Comparison of ENCODE assay signal across 8 cellular contexts in the genomic region with DNA sequence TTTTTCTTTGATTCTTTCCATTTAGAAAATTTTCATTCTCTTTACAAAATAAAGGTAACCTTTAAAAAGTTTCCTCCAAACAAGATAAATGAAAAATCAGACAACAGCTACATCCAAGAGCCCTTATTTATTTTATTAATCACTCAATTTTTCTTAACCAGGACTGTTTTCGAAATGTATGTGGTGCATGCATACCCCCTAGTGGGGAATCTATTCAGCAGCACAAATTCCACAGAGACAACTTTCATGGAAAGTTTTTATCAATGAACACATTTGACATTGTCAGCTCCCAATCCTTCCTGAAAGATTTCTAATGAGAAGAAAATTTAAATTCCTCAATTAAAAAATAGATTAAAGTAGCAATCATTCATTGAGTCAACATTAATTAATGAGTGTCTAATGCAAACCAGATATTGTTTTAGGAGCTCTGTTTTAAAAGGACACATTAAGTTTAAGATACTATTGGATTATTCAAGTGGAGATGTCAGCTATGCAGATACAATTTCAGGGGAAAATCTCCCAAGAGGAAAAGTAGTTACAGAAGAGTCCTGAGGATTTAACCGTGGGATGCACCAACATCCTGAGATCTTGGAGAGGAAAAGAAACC. TPM values are rescaled to one million over a fixed set of nuclear protein-coding genes. Genes with fewer than 3 reads are reported as not detected.
A peak's percentile ranks its signal among the peaks of the same experiment; 100 is the strongest.
DNase-seq lines count a peak whose midpoint lies in the region; ATAC-seq and TF ChIP-seq lines count a peak whose summit lies in the region.

No MANE protein-coding gene starts in this region.

- ATAC-seq in GM23338: no peak
- ATAC-seq in GM19463 (IDR thresholded peaks at IDR 0.05; ENCODE audit: unreplicated experiment): no peak
- no peak for ATAC-seq in stimulated activated effector memory CD8-positive, alpha-beta T cell treated with anti-CD3 and anti-CD28 coated beads, Interleukin-12 subunit alpha, Interleukin-12 subunit beta, amount 100 ng/mL, for 72 hours

- H3K4me1 ChIP-seq in GM23338 (ENCODE audit: insufficient read depth): peaks cover 15% of the 10 kb centered on the region

- DNase-seq in AG08396 (ENCODE audit: low spot score) (peak; percentile 43), GM23338 (ENCODE audit: low spot score) (peak; percentile 47), kidney epithelial cell (ENCODE audit: low read depth) (no peak), NCI-H146 (lab: John Stamatoyannopoulos, UW) (no peak)
- DNase-seq in activated T-cell treated with anti-CD3 and anti-CD28 coated beads, Interleukin-2, amount 50 U/mL, for 1 hour: no peak
- no peak for DNase-seq in stimulated activated effector memory CD8-positive, alpha-beta T cell treated with anti-CD3 and anti-CD28 coated beads, Interleukin-12 subunit alpha, Interleukin-12 subunit beta, amount 100 ng/mL, for 72 hours (ENCODE audit: low spot score in 2 of 2)

- H2AFZ ChIP-seq in GM23338: no peak overlapping the region

- peaks cover 3% of the 10 kb centered on the region for H3K27me3 Mint-ChIP-seq in GM23338 (ENCODE audit: insufficient read depth, low read depth, poor library complexity)

- TF ChIP-seq CTCF in GM23338 (conservative IDR thresholded peaks at IDR 0.05; ENCODE audit: low read depth in 2 of 2) (peak; percentile 80 to 92), WI38 (IDR thresholded peaks at IDR 0.05; ENCODE audit: low read depth, low read length) (peak; percentile 46; the same call in 1 of the 2 replicates), kidney epithelial cell (IDR thresholded peaks at IDR 0.05; ENCODE audit: insufficient read depth, low read length, poor library complexity, severe bottlenecking) (peak; percentile 76)

- no peak overlapping the region for H3K27ac Mint-ChIP-seq in GM23338
- no peak overlapping the region for H3K27ac Mint-ChIP-seq in stimulated activated effector memory CD8-positive, alpha-beta T cell treated with anti-CD3 and anti-CD28 coated beads, Interleukin-12 subunit alpha, Interleukin-12 subunit beta, amount 100 ng/mL, for 72 hours

- H3K9me3 Mint-ChIP-seq in GM23338: no peaks in the 10 kb centered on the region
- no peaks in the 10 kb centered on the region for H3K9me3 Mint-ChIP-seq in stimulated activated effector memory CD8-positive, alpha-beta T cell treated with anti-CD3 and anti-CD28 coated beads, Interleukin-12 subunit alpha, Interleukin-12 subunit beta, amount 100 ng/mL, for 72 hours

- H3K4me3 Mint-ChIP-seq in GM23338: no peak overlapping the region
- no peak overlapping the region for H3K4me3 Mint-ChIP-seq in stimulated activated effector memory CD8-positive, alpha-beta T cell treated with anti-CD3 and anti-CD28 coated beads, Interleukin-12 subunit alpha, Interleukin-12 subunit beta, amount 100 ng/mL, for 72 hours

- no peaks in the 10 kb centered on the region for H3K36me3 Mint-ChIP-seq in GM23338 (ENCODE audit: low read depth)
- H3K36me3 Mint-ChIP-seq in stimulated activated effector memory CD8-positive, alpha-beta T cell treated with anti-CD3 and anti-CD28 coated beads, Interleukin-12 subunit alpha, Interleukin-12 subunit beta, amount 100 ng/mL, for 72 hours: no peaks in the 10 kb centered on the region

- H3K4me2 ChIP-seq in GM23338: no peak overlapping the region

- H3K36me3 ChIP-seq in GM23338 (ENCODE audit: insufficient read depth): no peaks in the 10 kb centered on the region
- H3K36me3 ChIP-seq in kidney epithelial cell (ENCODE audit: control insufficient read depth, insufficient read depth, low read length): no peaks in the 10 kb centered on the region

- H4K20me1 ChIP-seq in GM23338 (replicated peaks; ENCODE audit: insufficient read depth): no peaks in the 10 kb centered on the region

- no peak overlapping the region for H3K27ac ChIP-seq in GM23338 (ENCODE audit: low read depth)

- H3K9me2 ChIP-seq in GM23338 (ENCODE audit: insufficient read depth): no peaks in the 10 kb centered on the region

- H3K4me3 ChIP-seq in GM23338 (no peak overlapping the region), WI38 (ENCODE audit: low read depth, low read length) (no peak overlapping the region), kidney epithelial cell (ENCODE audit: low read depth, low read length) (no peak overlapping the region)

- peaks cover 40% of the 10 kb centered on the region for H3K4me1 Mint-ChIP-seq in GM23338
- peaks cover 14% of the 10 kb centered on the region for H3K4me1 Mint-ChIP-seq in stimulated activated effector memory CD8-positive, alpha-beta T cell treated with anti-CD3 and anti-CD28 coated beads, Interleukin-12 subunit alpha, Interleukin-12 subunit beta, amount 100 ng/mL, for 72 hours

- no peaks in the 10 kb centered on the region for H3K79me2 ChIP-seq in GM23338 (replicated peaks; ENCODE audit: insufficient read depth)

- H3F3A ChIP-seq in GM23338 (replicated peaks; ENCODE audit: low read depth): 0 out of 2 replicates have a peak, but pooled peaks cover 4% of the 10 kb centered on the region

- H3K27me3 ChIP-seq in GM23338 (ENCODE audit: insufficient read depth) (peaks cover 11% of the 10 kb centered on the region), kidney epithelial cell (ENCODE audit: control insufficient read depth, insufficient read depth, low read length) (peaks cover 4% of the 10 kb centered on the region)

TF ChIP-seq in GM23338, 12 proteins besides CTCF, POLR2A, EP300 and RAD21 (continues in another document):
- TF ChIP-seq ZNF114 (CRISPR knock-in tag; IDR thresholded peaks at IDR 0.05) (no peak), EZH2 (IDR thresholded peaks at IDR 0.05; ENCODE audit: low read depth, unreplicated experiment) (no peak), EZH2phosphoT487 (IDR thresholded peaks at IDR 0.05; ENCODE audit: unreplicated experiment) (no peak), CREB1 (CRISPR knock-in tag; IDR thresholded peaks at IDR 0.05; ENCODE audit: low read depth) (no peak), POLR2AphosphoS5 (IDR thresholded peaks at IDR 0.05; ENCODE audit: low read depth) (no peak)
- TF ChIP-seq, protein P1, sequence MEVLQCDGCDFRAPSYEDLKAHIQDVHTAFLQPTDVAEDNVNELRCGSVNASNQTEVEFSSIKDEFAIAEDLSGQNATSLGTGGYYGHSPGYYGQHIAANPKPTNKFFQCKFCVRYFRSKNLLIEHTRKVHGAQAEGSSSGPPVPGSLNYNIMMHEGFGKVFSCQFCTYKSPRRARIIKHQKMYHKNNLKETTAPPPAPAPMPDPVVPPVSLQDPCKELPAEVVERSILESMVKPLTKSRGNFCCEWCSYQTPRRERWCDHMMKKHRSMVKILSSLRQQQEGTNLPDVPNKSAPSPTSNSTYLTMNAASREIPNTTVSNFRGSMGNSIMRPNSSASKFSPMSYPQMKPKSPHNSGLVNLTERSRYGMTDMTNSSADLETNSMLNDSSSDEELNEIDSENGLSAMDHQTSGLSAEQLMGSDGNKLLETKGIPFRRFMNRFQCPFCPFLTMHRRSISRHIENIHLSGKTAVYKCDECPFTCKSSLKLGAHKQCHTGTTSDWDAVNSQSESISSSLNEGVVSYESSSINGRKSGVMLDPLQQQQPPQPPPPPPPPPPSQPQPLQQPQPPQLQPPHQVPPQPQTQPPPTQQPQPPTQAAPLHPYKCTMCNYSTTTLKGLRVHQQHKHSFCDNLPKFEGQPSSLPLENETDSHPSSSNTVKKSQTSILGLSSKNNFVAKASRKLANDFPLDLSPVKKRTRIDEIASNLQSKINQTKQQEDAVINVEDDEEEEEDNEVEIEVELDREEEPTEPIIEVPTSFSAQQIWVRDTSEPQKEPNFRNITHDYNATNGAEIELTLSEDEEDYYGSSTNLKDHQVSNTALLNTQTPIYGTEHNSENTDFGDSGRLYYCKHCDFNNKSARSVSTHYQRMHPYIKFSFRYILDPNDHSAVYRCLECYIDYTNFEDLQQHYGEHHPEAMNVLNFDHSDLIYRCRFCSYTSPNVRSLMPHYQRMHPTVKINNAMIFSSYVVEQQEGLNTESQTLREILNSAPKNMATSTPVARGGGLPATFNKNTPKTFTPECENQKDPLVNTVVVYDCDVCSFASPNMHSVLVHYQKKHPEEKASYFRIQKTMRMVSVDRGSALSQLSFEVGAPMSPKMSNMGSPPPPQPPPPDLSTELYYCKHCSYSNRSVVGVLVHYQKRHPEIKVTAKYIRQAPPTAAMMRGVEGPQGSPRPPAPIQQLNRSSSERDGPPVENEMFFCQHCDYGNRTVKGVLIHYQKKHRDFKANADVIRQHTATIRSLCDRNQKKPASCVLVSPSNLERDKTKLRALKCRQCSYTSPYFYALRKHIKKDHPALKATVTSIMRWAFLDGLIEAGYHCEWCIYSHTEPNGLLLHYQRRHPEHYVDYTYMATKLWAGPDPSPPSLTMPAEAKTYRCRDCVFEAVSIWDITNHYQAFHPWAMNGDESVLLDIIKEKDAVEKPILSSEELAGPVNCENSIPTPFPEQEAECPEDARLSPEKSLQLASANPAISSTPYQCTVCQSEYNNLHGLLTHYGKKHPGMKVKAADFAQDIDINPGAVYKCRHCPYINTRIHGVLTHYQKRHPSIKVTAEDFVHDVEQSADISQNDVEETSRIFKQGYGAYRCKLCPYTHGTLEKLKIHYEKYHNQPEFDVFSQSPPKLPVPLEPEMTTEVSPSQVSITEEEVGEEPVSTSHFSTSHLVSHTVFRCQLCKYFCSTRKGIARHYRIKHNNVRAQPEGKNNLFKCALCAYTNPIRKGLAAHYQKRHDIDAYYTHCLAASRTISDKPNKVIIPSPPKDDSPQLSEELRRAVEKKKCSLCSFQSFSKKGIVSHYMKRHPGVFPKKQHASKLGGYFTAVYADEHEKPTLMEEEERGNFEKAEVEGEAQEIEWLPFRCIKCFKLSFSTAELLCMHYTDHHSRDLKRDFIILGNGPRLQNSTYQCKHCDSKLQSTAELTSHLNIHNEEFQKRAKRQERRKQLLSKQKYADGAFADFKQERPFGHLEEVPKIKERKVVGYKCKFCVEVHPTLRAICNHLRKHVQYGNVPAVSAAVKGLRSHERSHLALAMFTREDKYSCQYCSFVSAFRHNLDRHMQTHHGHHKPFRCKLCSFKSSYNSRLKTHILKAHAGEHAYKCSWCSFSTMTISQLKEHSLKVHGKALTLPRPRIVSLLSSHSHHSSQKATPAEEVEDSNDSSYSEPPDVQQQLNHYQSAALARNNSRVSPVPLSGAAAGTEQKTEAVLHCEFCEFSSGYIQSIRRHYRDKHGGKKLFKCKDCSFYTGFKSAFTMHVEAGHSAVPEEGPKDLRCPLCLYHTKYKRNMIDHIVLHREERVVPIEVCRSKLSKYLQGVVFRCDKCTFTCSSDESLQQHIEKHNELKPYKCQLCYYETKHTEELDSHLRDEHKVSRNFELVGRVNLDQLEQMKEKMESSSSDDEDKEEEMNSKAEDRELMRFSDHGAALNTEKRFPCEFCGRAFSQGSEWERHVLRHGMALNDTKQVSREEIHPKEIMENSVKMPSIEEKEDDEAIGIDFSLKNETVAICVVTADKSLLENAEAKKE (CRISPR knock-in tag; IDR thresholded peaks at IDR 0.05): no peak

RNA-seq across cellular contexts. Expression of gene HTR7, which starts 5.2 kb away (rescaled TPM):
- total RNA-seq in GM23338 (2014; rRNA removed; shearing (Covaris generic)): 41.0 and 42.2 TPM in 2 replicates
- 5.1 and 7.0 TPM in 2 replicates for polyA plus RNA-seq in GM23338 (2016; fragmentation: Nextera tagmentation; extraction: Ambion mirVana)
- 0.17 and 2.1 TPM in 2 replicates for total RNA-seq in kidney epithelial cell

RNA-seq across cellular contexts. Expression of gene RPP30, which starts 8.8 kb away (rescaled TPM):
- total RNA-seq in GM23338 (2014; rRNA removed; shearing (Covaris generic)): 74.1 and 89.7 TPM in 2 replicates
- polyA plus RNA-seq in GM23338 (2016; fragmentation: Nextera tagmentation; extraction: Ambion mirVana): 139 and 142 TPM in 2 replicates
- 40.7 and 44.4 TPM in 2 replicates for total RNA-seq in kidney epithelial cell

RNA-seq across cellular contexts. Expression of gene ANKRD1, which starts 57.9 kb away (rescaled TPM):
- total RNA-seq in GM23338 (2014; rRNA removed; shearing (Covaris generic)): not detected in 2 replicates
- polyA plus RNA-seq in GM23338 (2016; fragmentation: Nextera tagmentation; extraction: Ambion mirVana): 0.10 TPM in 1 of 2 replicates, not detected in the other
- 146 and 171 TPM in 2 replicates for total RNA-seq in kidney epithelial cell

Comparison
In these comparisons a context has a peak if more than half of its experiments do, and no peak if none do; other contexts are left out.
1. DNase-seq: peak in AG08396 (single experiment) and GM23338 (single experiment); none in kidney epithelial cell (single experiment), activated T-cell treated with anti-CD3 and anti-CD28 coated beads, Interleukin-2, amount 50 U/mL, for 1 hour (single experiment), stimulated activated effector memory CD8-positive, alpha-beta T cell treated with anti-CD3 and anti-CD28 coated beads, Interleukin-12 subunit alpha, Interleukin-12 subunit beta, amount 100 ng/mL, for 72 hours (0 of 2) and NCI-H146 (single experiment).
2. RNA of gene HTR7, which starts 5.2 kb away (total RNA-seq): 41.0 to 42.2 TPM in GM23338; 0.17 to 2.1 TPM in kidney epithelial cell; every median in the first group is over 10 times any median in the second.
3. RNA of gene ANKRD1, which starts 57.9 kb away (total RNA-seq): 146 to 171 TPM in kidney epithelial cell; not detected in GM23338; every median in the first group is over 100 times any median in the second.
4. Peak in every context shown above with its lines, with median percentiles within 50 percentile points of each other: CTCF ChIP-seq.